In genomic region chr1:29470788-29471119, GRCh38 we compare ENCODE assay signal across 22 cellular contexts.
"Had no signal": no experiment of that assay in that cellular context is flagged by ENCODE, and none has a peak within 500 bp of the region (broad histone marks: within the 10 kb centered on the region; RNA-seq: fewer than 3 reads in every experiment).

No MANE protein-coding gene starts in this region.

- H3K36me3 Mint-ChIP-seq: activated naive CD8-positive, alpha-beta T cell treated with anti-CD3 and anti-CD28 coated beads, Interleukin-2, amount 10 ng/mL, durations not matched to agents 7 days and 5 days had no signal

- H3K9me3 ChIP-seq: adrenal gland, Peyer's patch, SJSA1 had no signal

- DNase-seq: activated CD4-positive, alpha-beta T cell treated with anti-CD3 and anti-CD28 coated beads for 48 hours; activated CD4-positive, alpha-beta T cell treated with anti-CD3 and anti-CD28 coated beads, Interleukin-2, amount 50 U/mL, for 4 hours; activated CD4-positive, CD25-positive, alpha-beta regulatory T cell treated with anti-CD3 and anti-CD28 coated beads, Interleukin-2, amount 50 U/mL, for 72 hours; activated CD8-positive, alpha-beta T cell treated with anti-CD3 and anti-CD28 coated beads, Interleukin-2, amount 10 ng/mL, durations not matched to agents 7 days and 5 days; activated naive CD4-positive, alpha-beta T cell treated with anti-CD3 and anti-CD28 coated beads, Interleukin-2, amount 50 U/mL, for 16 hours; activated naive CD8-positive, alpha-beta T cell treated with anti-CD3 and anti-CD28 coated beads, Interleukin-2, amount 10 ng/mL, durations not matched to agents 7 days and 5 days; activated T-cell treated with anti-CD3 and anti-CD28 coated beads, Interleukin-2, amount 50 U/mL, for 1 hour; central memory CD4-positive, alpha-beta T cell; KG1; NCI-H1048; NCI-H146; NCI-H187 treated with DMSO at 0.1 percent for 48 hours; NCI-H2227 treated with DMSO at 0.1 percent for 48 hours; NCI-H446 treated with DMSO at 0.1 percent for 48 hours; NCI-H748 treated with DMSO at 0.1 percent for 48 hours; Peyer's patch had no signal

- H3K27me3 ChIP-seq: adrenal gland, Peyer's patch had no signal

- H3K4me3 Mint-ChIP-seq: activated CD8-positive, alpha-beta T cell treated with anti-CD3 and anti-CD28 coated beads, Interleukin-2, amount 10 ng/mL, durations not matched to agents 7 days and 5 days; activated naive CD8-positive, alpha-beta T cell treated with anti-CD3 and anti-CD28 coated beads, Interleukin-2, amount 10 ng/mL, durations not matched to agents 7 days and 5 days; T-helper 1 cell treated with Interleukin-12 subunit alpha and Interleukin-12 subunit beta and Interleukin-4 antibody, amounts not matched to agents 30 μg/mL and 1 μg/mL, for 36 hours; WTC11 had no signal

- H3K4me1 Mint-ChIP-seq: activated naive CD8-positive, alpha-beta T cell treated with anti-CD3 and anti-CD28 coated beads, Interleukin-2, amount 10 ng/mL, durations not matched to agents 7 days and 5 days had no signal

- H3K36me3 ChIP-seq: adrenal gland, breast epithelium, Peyer's patch, SJSA1 had no signal

- H3K27ac ChIP-seq: breast epithelium, Peyer's patch, RWPE1, SJSA1 had no signal

- H3K27ac Mint-ChIP-seq: activated CD8-positive, alpha-beta T cell treated with anti-CD3 and anti-CD28 coated beads, Interleukin-2, amount 10 ng/mL, durations not matched to agents 7 days and 5 days; activated naive CD8-positive, alpha-beta T cell treated with anti-CD3 and anti-CD28 coated beads, Interleukin-2, amount 10 ng/mL, durations not matched to agents 7 days and 5 days; T-helper 1 cell treated with Interleukin-12 subunit alpha and Interleukin-12 subunit beta and Interleukin-4 antibody, amounts not matched to agents 30 μg/mL and 1 μg/mL, for 36 hours; WTC11 had no signal

- ATAC-seq: activated CD8-positive, alpha-beta T cell treated with anti-CD3 and anti-CD28 coated beads, Interleukin-2, amount 10 ng/mL, durations not matched to agents 7 days and 5 days; WTC11 had no signal

- H3K4me3 ChIP-seq: adrenal gland, breast epithelium, Peyer's patch, SJSA1 had no signal

- H3K4me1 ChIP-seq: breast epithelium, Peyer's patch, SJSA1 had no signal

- H3K9me3 Mint-ChIP-seq: activated naive CD8-positive, alpha-beta T cell treated with anti-CD3 and anti-CD28 coated beads, Interleukin-2, amount 10 ng/mL, durations not matched to agents 7 days and 5 days; T-helper 1 cell treated with Interleukin-12 subunit alpha and Interleukin-12 subunit beta and Interleukin-4 antibody, amounts not matched to agents 30 μg/mL and 1 μg/mL, for 36 hours had no signal
